8 cellular contexts compared by ENCODE assay signal in the genomic region with DNA sequence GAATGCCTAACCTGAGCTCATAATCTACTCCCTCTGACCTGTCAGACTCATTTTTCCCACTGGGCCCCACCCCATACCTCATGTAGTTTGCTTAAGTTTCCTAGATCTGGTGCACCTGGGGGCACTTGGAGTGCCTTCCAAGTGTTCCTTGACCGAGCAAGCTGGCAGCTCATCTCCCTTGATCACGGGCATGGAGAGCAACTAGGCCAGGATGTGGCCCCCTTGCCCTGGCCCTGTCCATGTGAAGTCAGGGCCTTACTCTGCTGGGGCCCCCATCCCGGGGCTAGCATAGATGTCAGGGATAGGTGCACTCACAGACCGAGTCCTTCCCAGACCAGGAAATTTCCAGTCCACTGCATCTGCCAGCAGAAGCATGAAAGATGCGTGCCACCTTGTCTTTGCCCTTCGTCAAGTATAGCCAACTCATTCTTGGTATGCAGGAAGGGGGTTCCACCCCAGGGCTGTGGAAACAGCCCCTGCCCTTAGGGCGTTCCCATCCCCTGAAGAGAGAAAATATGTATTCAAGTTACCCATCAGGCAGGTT. TPM values are rescaled to one million over a fixed set of nuclear protein-coding genes. Genes with fewer than 3 reads are reported as not detected.
DNase-seq lines count a peak whose midpoint lies in the region; ATAC-seq and TF ChIP-seq lines count a peak whose summit lies in the region.

No MANE protein-coding gene starts in this region.

- H3K27ac Mint-ChIP-seq in activated CD8-positive, alpha-beta T cell treated with anti-CD3 and anti-CD28 coated beads, Interleukin-2, amount 10 ng/mL, durations not matched to agents 7 days and 5 days: peak overlapping the region; percentile 99

- ATAC-seq in HG03108 (IDR thresholded peaks at IDR 0.05; ENCODE audit: unreplicated experiment) (peak; percentile 4), HG02678 (IDR thresholded peaks at IDR 0.05; ENCODE audit: unreplicated experiment) (no peak)
- peak; percentile 21 for ATAC-seq in activated CD8-positive, alpha-beta T cell treated with anti-CD3 and anti-CD28 coated beads, Interleukin-2, amount 10 ng/mL, durations not matched to agents 7 days and 5 days

- CTCF ChIA-PET in activated CD8-positive, alpha-beta T cell treated with anti-CD3 and anti-CD28 coated beads, Interleukin-2, amount 10 ng/mL, durations not matched to agents 7 days and 5 days (lab: Charles Lee): interaction anchor here (0.7 to 3.9 kb wide), 19 partner anchors 9 to 115 kb away, joined by 3 to 75 read pairs (median 7); a partner anchor contains a TSS
- CTCF ChIA-PET in GM10248 (lab: Yijun Ruan, JAX): interaction anchor here (0.7 to 8.6 kb wide), 22 partner anchors 9 to 1178 kb away, joined by 3 to 84 read pairs (median 6); a partner anchor contains a TSS

- peaks cover 5% of the 10 kb centered on the region for H3K9me3 Mint-ChIP-seq in activated CD8-positive, alpha-beta T cell treated with anti-CD3 and anti-CD28 coated beads, Interleukin-2, amount 10 ng/mL, durations not matched to agents 7 days and 5 days (ENCODE audit: insufficient read depth)

- H3K27me3 Mint-ChIP-seq in activated CD8-positive, alpha-beta T cell treated with anti-CD3 and anti-CD28 coated beads, Interleukin-2, amount 10 ng/mL, durations not matched to agents 7 days and 5 days (ENCODE audit: low read depth): no peaks in the 10 kb centered on the region

- H3K4me1 Mint-ChIP-seq in activated CD8-positive, alpha-beta T cell treated with anti-CD3 and anti-CD28 coated beads, Interleukin-2, amount 10 ng/mL, durations not matched to agents 7 days and 5 days (ENCODE audit: low read depth): peaks cover 63% of the 10 kb centered on the region

- TF ChIP-seq CTCF in foreskin fibroblast (IDR thresholded peaks at IDR 0.05; ENCODE audit: low read depth, low read length) (no peak), GM10248 (IDR thresholded peaks at IDR 0.05; ENCODE audit: control extremely low read depth, extremely low read depth, low read depth, missing control alignments) (no peak)

- POLR2A ChIA-PET in activated CD8-positive, alpha-beta T cell treated with anti-CD3 and anti-CD28 coated beads, Interleukin-2, amount 10 ng/mL, durations not matched to agents 7 days and 5 days (lab: Charles Lee): interaction anchor here (0.7 to 8.6 kb wide), 19 partner anchors 9 to 150 kb away, joined by 3 to 249 read pairs (median 4); a partner anchor contains a TSS
- POLR2A ChIA-PET in GM10248 (lab: Yijun Ruan, JAX): interaction anchor here (1.4 kb wide), 1 partner anchor 77 kb away, joined by 5 read pairs; no protein-coding TSS in a partner anchor

- peak; percentile 49 for DNase-seq in activated CD8-positive, alpha-beta T cell treated with anti-CD3 and anti-CD28 coated beads, Interleukin-2, amount 10 ng/mL, durations not matched to agents 7 days and 5 days
- peak in 1 of 2 donors; percentile 27 for DNase-seq in foreskin fibroblast
- peak; percentile 45 for DNase-seq in pons (ENCODE audit: low spot score)
- DNase-seq in GM10248 (ENCODE audit: extremely low spot score): no peak
- DNase-seq in activated CD8-positive, alpha-beta memory T cell treated with anti-CD3 and anti-CD28 coated beads for 24 hours: no peak

- H3K4me3 Mint-ChIP-seq in activated CD8-positive, alpha-beta T cell treated with anti-CD3 and anti-CD28 coated beads, Interleukin-2, amount 10 ng/mL, durations not matched to agents 7 days and 5 days: peak overlapping the region; percentile 91

- H3K4me3 ChIP-seq in GM08714 (ENCODE audit: low read length): peak overlapping the region; percentile 71; the same call in 1 of the 2 replicates
- peak overlapping the region; percentile 76 to 81 for H3K4me3 ChIP-seq in foreskin fibroblast (ENCODE audit: low read depth in 1 of 2, low read length in 2 of 2)

- H3K36me3 Mint-ChIP-seq in activated CD8-positive, alpha-beta T cell treated with anti-CD3 and anti-CD28 coated beads, Interleukin-2, amount 10 ng/mL, durations not matched to agents 7 days and 5 days (ENCODE audit: low read depth): peaks cover 62% of the 10 kb centered on the region

RNA-seq across cellular contexts. Expression of a gene that starts 41.9 kb away (rescaled TPM):
- 1 to 10 TPM; 2.2 to 3.5 TPM for total RNA-seq in activated CD8-positive, alpha-beta T cell treated with anti-CD3 and anti-CD28 coated beads, Interleukin-2, amount 10 ng/mL, durations not matched to agents 7 days and 5 days

Comparison
In these comparisons a context has a peak if more than half of its experiments do, and no peak if none do; other contexts are left out.
1. DNase-seq: peak in activated CD8-positive, alpha-beta T cell treated with anti-CD3 and anti-CD28 coated beads, Interleukin-2, amount 10 ng/mL, durations not matched to agents 7 days and 5 days (single experiment) and pons (single experiment); none in GM10248 (single experiment) and activated CD8-positive, alpha-beta memory T cell treated with anti-CD3 and anti-CD28 coated beads for 24 hours (single experiment).